In the genomic region with DNA sequence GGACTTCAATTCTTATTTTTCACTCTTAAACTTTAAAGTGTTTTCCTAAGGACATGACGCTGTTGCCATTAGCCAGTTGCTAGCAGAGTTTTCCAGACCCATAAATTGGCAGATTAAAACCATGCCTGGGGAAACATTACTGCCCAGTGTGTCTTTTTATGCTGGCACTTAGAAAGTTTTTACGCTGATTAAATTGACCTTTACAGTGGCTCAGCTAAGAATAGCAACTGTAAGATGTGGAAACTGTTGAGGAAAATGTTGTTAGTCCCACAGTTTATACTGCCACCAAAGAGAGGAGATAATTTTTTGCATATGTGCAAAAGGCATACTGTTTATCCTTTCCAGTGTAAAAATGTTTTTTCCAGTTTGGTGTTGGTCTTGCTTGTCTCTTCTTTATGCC, we compare ENCODE assay signal across 22 cellular contexts. TPM values are rescaled to one million over a fixed set of nuclear protein-coding genes. Genes with fewer than 3 reads are reported as not detected.
DNase-seq lines count a peak whose midpoint lies in the region; ATAC-seq and TF ChIP-seq lines count a peak whose summit lies in the region.
"Had no signal": no experiment of that assay in that cellular context is flagged by ENCODE, and none has a peak within 500 bp of the region (broad histone marks: within the 10 kb centered on the region; RNA-seq: fewer than 3 reads in every experiment).

No MANE protein-coding gene starts in this region.

- TF ChIP-seq EP300 in tibial nerve (IDR thresholded peaks at IDR 0.05) = no peak

- H3K27me3 ChIP-seq in heart left ventricle (no peaks in the 10 kb centered on the region), tibial nerve (no peaks in the 10 kb centered on the region)

- TF ChIP-seq POLR2A in heart left ventricle (IDR thresholded peaks at IDR 0.05) (no peak), tibial nerve (IDR thresholded peaks at IDR 0.05) (no peak)

- no peak overlapping the region for H3K4me3 Mint-ChIP-seq in effector memory CD8-positive, alpha-beta T cell
- H3K4me3 Mint-ChIP-seq in nephron progenitor cell = no peak overlapping the region
- H3K4me3 Mint-ChIP-seq: activated CD4-positive, alpha-beta memory T cell treated with anti-CD3 and anti-CD28 coated beads, Interleukin-2, amount 10 ng/mL, durations not matched to agents 7 days and 5 days; activated naive CD8-positive, alpha-beta T cell; CD4-positive, alpha-beta memory T cell; stimulated activated effector memory CD8-positive, alpha-beta T cell treated with anti-CD3 and anti-CD28 coated beads, Interleukin-12 subunit alpha, Interleukin-12 subunit beta, amount 100 ng/mL, for 72 hours had no signal

- H3K27me3 Mint-ChIP-seq in effector memory CD8-positive, alpha-beta T cell = no peaks in the 10 kb centered on the region
- H3K27me3 Mint-ChIP-seq in nephron progenitor cell (ENCODE audit: low read depth, poor library complexity) = no peaks in the 10 kb centered on the region
- H3K27me3 Mint-ChIP-seq: activated CD4-positive, alpha-beta memory T cell treated with anti-CD3 and anti-CD28 coated beads, Interleukin-2, amount 10 ng/mL, durations not matched to agents 7 days and 5 days; activated naive CD8-positive, alpha-beta T cell; CD4-positive, alpha-beta memory T cell had no signal

- 42 to 49% (median 45%) methylated on average over 2 of the region's 2 CpGs for WGBS in heart left ventricle, 4 donors
- 25 to 30% methylated on average over 2 of the region's 2 CpGs for WGBS in tibial nerve, 2 donors

- H3K4me3 ChIP-seq in heart left ventricle (no peak overlapping the region), tibial nerve (no peak overlapping the region)
- H3K4me3 ChIP-seq: HAP-1 had no signal

- ATAC-seq in heart left ventricle = peak in 2 of 4 donors; percentile 27 to 40
- no peak for ATAC-seq in left ventricle myocardium superior
- ATAC-seq in effector memory CD8-positive, alpha-beta T cell (replicated peaks) = no peak
- ATAC-seq: left colon; stimulated activated effector memory CD8-positive, alpha-beta T cell treated with anti-CD3 and anti-CD28 coated beads, Interleukin-12 subunit alpha, Interleukin-12 subunit beta, amount 100 ng/mL, for 72 hours had no signal

- intact Hi-C loops in heart left ventricle (cut with DNase I) (loop anchor here in 1 of 10 donors (10.0 kb wide), 1 partner anchor 47 kb away; the partner anchor contains the start of gene WBP1L), left ventricle myocardium superior (cut with micrococcal nuclease) (loop anchor here (10.0 kb wide), 1 partner anchor 47 kb away; the partner anchor contains the start of gene WBP1L)

- peaks cover 12% of the 10 kb centered on the region for H3K36me3 Mint-ChIP-seq in effector memory CD8-positive, alpha-beta T cell (ENCODE audit: insufficient read depth)
- H3K36me3 Mint-ChIP-seq in nephron progenitor cell (ENCODE audit: low read depth) = peaks cover 36% of the 10 kb centered on the region

- no peak for TF ChIP-seq CTCF in heart left ventricle (IDR thresholded peaks at IDR 0.05)
- TF ChIP-seq CTCF in nephron progenitor cell (IDR thresholded peaks at IDR 0.05) = no peak
- TF ChIP-seq CTCF in tibial nerve (IDR thresholded peaks at IDR 0.05) = no peak

- peaks cover 0 to 11% (median 0%) of the 10 kb centered on the region in 9 donors for H3K36me3 ChIP-seq in heart left ventricle
- no peaks in the 10 kb centered on the region for H3K36me3 ChIP-seq in tibial nerve
- H3K36me3 ChIP-seq: HAP-1 had no signal

- no peaks in the 10 kb centered on the region for H3K9me3 Mint-ChIP-seq in effector memory CD8-positive, alpha-beta T cell
- peaks cover 15% of the 10 kb centered on the region for H3K9me3 Mint-ChIP-seq in nephron progenitor cell
- H3K9me3 Mint-ChIP-seq: activated CD4-positive, alpha-beta memory T cell treated with anti-CD3 and anti-CD28 coated beads, Interleukin-2, amount 10 ng/mL, durations not matched to agents 7 days and 5 days; CD4-positive, alpha-beta memory T cell; stimulated activated effector memory CD8-positive, alpha-beta T cell treated with anti-CD3 and anti-CD28 coated beads, Interleukin-12 subunit alpha, Interleukin-12 subunit beta, amount 100 ng/mL, for 72 hours had no signal

- H3K4me1 Mint-ChIP-seq in effector memory CD8-positive, alpha-beta T cell (ENCODE audit: low read depth in 2 of 2) = peaks cover 25 to 49% of the 10 kb centered on the region in 2 donors
- H3K4me1 Mint-ChIP-seq in nephron progenitor cell = peaks cover 33% of the 10 kb centered on the region

- no peak for DNase-seq in heart left ventricle
- DNase-seq in left ventricle myocardium superior = no peak
- no peak for DNase-seq in effector memory CD8-positive, alpha-beta T cell
- no peak for DNase-seq in nephron progenitor cell
- no peak for DNase-seq in tibial nerve (ENCODE audit: low spot score in 2 of 2)
- DNase-seq in SHP77 treated with DMSO at 0.1 percent for 48 hours (lab: John Stamatoyannopoulos, UW) = no peak
- DNase-seq in mesenteric fat pad (ENCODE audit: low spot score) = no peak
- no peak for DNase-seq in activated gamma-delta T cell treated with Interleukin-2 at 50 U/mL for 16 hours
- DNase-seq: activated CD4-positive, alpha-beta memory T cell treated with anti-CD3 and anti-CD28 coated beads, Interleukin-2, amount 10 ng/mL, durations not matched to agents 7 days and 5 days; activated T-cell treated with anti-CD3 and anti-CD28 coated beads, Interleukin-2, amount 50 U/mL, for 48 hours; CD4-positive, alpha-beta memory T cell; effector CD4-positive, alpha-beta T cell; Karpas-422; left colon; NCI-H1105; NCI-H2171 treated with DMSO at 0.1 percent for 48 hours; NCI-H748 treated with DMSO at 0.1 percent for 48 hours; posterior cingulate gyrus; RPMI8226 had no signal

- H3K4me1 ChIP-seq in heart left ventricle (peaks cover 12 to 90% (median 57%) of the 10 kb centered on the region in 12 donors), tibial nerve (peaks cover 0 to 81% (median 52%) of the 10 kb centered on the region in 4 donors)
- H3K4me1 ChIP-seq: HAP-1 had no signal

- H3K27ac ChIP-seq in heart left ventricle (peak overlapping the region; percentile 30 to 85 (median 64)), tibial nerve (peak overlapping the region in 3 of 4 donors; percentile 13 to 90 (median 86))

- H3K9me3 ChIP-seq in heart left ventricle = peaks cover 0 to 4% (median 0%) of the 10 kb centered on the region in 12 donors
- H3K9me3 ChIP-seq in tibial nerve = no peaks in the 10 kb centered on the region
- H3K9me3 ChIP-seq: HAP-1 had no signal

- H3K27ac Mint-ChIP-seq in effector memory CD8-positive, alpha-beta T cell = peak overlapping the region; percentile 23 to 92
- peak overlapping the region; percentile 61 for H3K27ac Mint-ChIP-seq in nephron progenitor cell
- H3K27ac Mint-ChIP-seq: activated CD4-positive, alpha-beta memory T cell treated with anti-CD3 and anti-CD28 coated beads, Interleukin-2, amount 10 ng/mL, durations not matched to agents 7 days and 5 days; activated naive CD8-positive, alpha-beta T cell; stimulated activated effector memory CD8-positive, alpha-beta T cell treated with anti-CD3 and anti-CD28 coated beads, Interleukin-12 subunit alpha, Interleukin-12 subunit beta, amount 100 ng/mL, for 72 hours had no signal

RNA-seq across cellular contexts. Expression of gene CYP17A1, which starts 45.5 kb away (rescaled TPM):
- total RNA-seq in heart left ventricle (under 1 TPM in 1 of 9 donors, not detected in 8; 0.25 TPM), left ventricle myocardium superior (not detected), tibial nerve (not detected), mesenteric fat pad (not detected)
- polyA plus RNA-seq in heart left ventricle = not detected
- total RNA-seq: activated CD4-positive, alpha-beta memory T cell treated with anti-CD3 and anti-CD28 coated beads, Interleukin-2, amount 10 ng/mL, durations not matched to agents 7 days and 5 days; CD4-positive, alpha-beta memory T cell; left colon had no signal
- polyA plus RNA-seq: CD4-positive, alpha-beta memory T cell had no signal

RNA-seq across cellular contexts. Expression of gene WBP1L, which starts 48.0 kb away (rescaled TPM):
- 10 to 100 TPM; 18.5 to 75.1 (median 27.6) TPM for total RNA-seq in heart left ventricle
- 10 to 100 TPM; 10.7 to 28.5 TPM for polyA plus RNA-seq in heart left ventricle
- total RNA-seq in left ventricle myocardium superior = 22.4 TPM
- 100 to 1,000 TPM in 3 of 4 donors, 10 to 100 TPM in 1; 89.4 to 191 (median 158) TPM for total RNA-seq in tibial nerve
- 98.0 TPM for total RNA-seq in mesenteric fat pad
